8 cellular contexts compared by ENCODE assay signal in genomic region chr15:74937226-74937601, GRCh38. TPM values are rescaled to one million over a fixed set of nuclear protein-coding genes. Genes with fewer than 3 reads are reported as not detected.
DNase-seq lines count a peak whose midpoint lies in the region; ATAC-seq and TF ChIP-seq lines count a peak whose summit lies in the region.

No MANE protein-coding gene starts in this region.

- no peak for TF ChIP-seq CTCF in fibroblast of the aortic adventitia (IDR thresholded peaks at IDR 0.05; ENCODE audit: insufficient read depth, low read length)

- ATAC-seq in activated CD4-positive, alpha-beta T cell treated with anti-CD3 and anti-CD28 coated beads for 36 hours, result no peak
- ATAC-seq in HG03135 (IDR thresholded peaks at IDR 0.05; ENCODE audit: unreplicated experiment) (no peak), GM19463 (IDR thresholded peaks at IDR 0.05; ENCODE audit: unreplicated experiment) (no peak)

- H3K27me3 Mint-ChIP-seq in activated CD4-positive, alpha-beta T cell treated with anti-CD3 and anti-CD28 coated beads for 36 hours, result no peaks in the 10 kb centered on the region

- no peaks in the 10 kb centered on the region for H3K36me3 ChIP-seq in rectal smooth muscle tissue (ENCODE audit: control insufficient read depth, insufficient read depth, low read length)

- no peaks in the 10 kb centered on the region for H3K27me3 ChIP-seq in rectal smooth muscle tissue (ENCODE audit: control insufficient read depth, insufficient read depth, low read length)

- no peaks in the 10 kb centered on the region for H3K9me3 Mint-ChIP-seq in activated CD4-positive, alpha-beta T cell treated with anti-CD3 and anti-CD28 coated beads for 36 hours (ENCODE audit: low read depth)

- H3K4me3 ChIP-seq in fibroblast of the aortic adventitia (ENCODE audit: low read depth, low read length), result peak overlapping the region; percentile 87
- peak overlapping the region; percentile 87 for H3K4me3 ChIP-seq in rectal smooth muscle tissue (ENCODE audit: low read length)

- H3K27ac Mint-ChIP-seq in activated CD4-positive, alpha-beta T cell treated with anti-CD3 and anti-CD28 coated beads for 36 hours, result peak overlapping the region; percentile 86

- peaks cover 12% of the 10 kb centered on the region for H3K36me3 Mint-ChIP-seq in activated CD4-positive, alpha-beta T cell treated with anti-CD3 and anti-CD28 coated beads for 36 hours (ENCODE audit: low read depth)

- H3K4me3 Mint-ChIP-seq in activated CD4-positive, alpha-beta T cell treated with anti-CD3 and anti-CD28 coated beads for 36 hours, result peak overlapping the region; percentile 88

- DNase-seq in activated CD4-positive, alpha-beta T cell treated with anti-CD3 and anti-CD28 coated beads for 36 hours, result no peak
- DNase-seq in activated CD4-positive, alpha-beta T cell treated with anti-CD3 and anti-CD28 coated beads, Interleukin-2, amount 50 U/mL, for 48 hours, result no peak
- DNase-seq in SW480 (ENCODE audit: low spot score) (peak; percentile 34), fibroblast of the aortic adventitia (ENCODE audit: low read depth) (no peak), posterior vena cava (ENCODE audit: low spot score) (no peak)

- CTCF ChIA-PET in activated CD4-positive, alpha-beta T cell treated with anti-CD3 and anti-CD28 coated beads for 36 hours (lab: Charles Lee), result interaction anchor here (0.8 to 1.2 kb wide), 2 partner anchors 13 to 36 kb away, joined by 3 to 5 read pairs; no protein-coding TSS in a partner anchor

- peaks cover 3% of the 10 kb centered on the region for H3K4me1 ChIP-seq in rectal smooth muscle tissue (ENCODE audit: control insufficient read depth, insufficient read depth, low read length)

- POLR2A ChIA-PET in activated CD4-positive, alpha-beta T cell treated with anti-CD3 and anti-CD28 coated beads for 36 hours (lab: Charles Lee), result interaction anchor here (0.5 to 1.0 kb wide), 2 partner anchors 11 to 87 kb away, joined by 4 to 5 read pairs; no protein-coding TSS in a partner anchor

- peak overlapping the region; percentile 70 for H3K9ac ChIP-seq in rectal smooth muscle tissue (ENCODE audit: low read length)

- H3K27ac ChIP-seq in rectal smooth muscle tissue (ENCODE audit: low read depth, low read length), result peak overlapping the region; percentile 93

- intact Hi-C loops in activated CD4-positive, alpha-beta T cell treated with anti-CD3 and anti-CD28 coated beads for 36 hours (cut with DNase I, micrococcal nuclease), result loop anchor here (1.0 to 10.0 kb wide), 5 partner anchors 31 to 700 kb away; partner anchors contain the start of genes CSK (in 1 of the 2), FAM219B (in 1 of the 2) and SCAMP2 (in 1 of the 2)
- intact Hi-C loops in posterior vena cava (cut with DNase I), result no loop called here

- H3K4me1 Mint-ChIP-seq in activated CD4-positive, alpha-beta T cell treated with anti-CD3 and anti-CD28 coated beads for 36 hours, result peaks cover 33% of the 10 kb centered on the region

RNA-seq across cellular contexts. Expression of gene COX5A, which starts 0.7 kb away (rescaled TPM):
- 100 to 1,000 TPM; 313 to 319 TPM for total RNA-seq in activated CD4-positive, alpha-beta T cell treated with anti-CD3 and anti-CD28 coated beads for 36 hours
- total RNA-seq in fibroblast of the aortic adventitia (ENCODE audit: low replicate concordance) (5.3 and 63.0 TPM in 2 replicates), posterior vena cava (100 to 1,000 TPM in 1 of 2 donors, 10 to 100 TPM in 1; 90.6 to 101 TPM)

RNA-seq across cellular contexts. Expression of gene RPP25, which starts 19.4 kb away (rescaled TPM):
- total RNA-seq in activated CD4-positive, alpha-beta T cell treated with anti-CD3 and anti-CD28 coated beads for 36 hours, result 1 to 10 TPM; 5.4 to 6.2 TPM
- 4.1 and 8.8 TPM in 2 replicates for total RNA-seq in fibroblast of the aortic adventitia (ENCODE audit: low replicate concordance)
- 1 to 10 TPM; 7.5 to 9.3 TPM for total RNA-seq in posterior vena cava

RNA-seq across cellular contexts. Expression of gene FAM219B, which starts 30.6 kb away (rescaled TPM):
- 10 to 100 TPM; 39.3 to 49.7 TPM for total RNA-seq in activated CD4-positive, alpha-beta T cell treated with anti-CD3 and anti-CD28 coated beads for 36 hours
- total RNA-seq in fibroblast of the aortic adventitia (ENCODE audit: low replicate concordance) (22.7 and 35.9 TPM in 2 replicates), posterior vena cava (10 to 100 TPM; 61.5 to 81.0 TPM)

RNA-seq across cellular contexts. Expression of gene MPI, which starts 47.4 kb away (rescaled TPM):
- 10 to 100 TPM; 75.7 to 93.3 TPM for total RNA-seq in activated CD4-positive, alpha-beta T cell treated with anti-CD3 and anti-CD28 coated beads for 36 hours
- 39.7 and 48.3 TPM in 2 replicates for total RNA-seq in fibroblast of the aortic adventitia (ENCODE audit: low replicate concordance)
- total RNA-seq in posterior vena cava, result 10 to 100 TPM; 22.4 to 26.5 TPM

RNA-seq across cellular contexts. Expression of gene SCAMP5, which starts 58.1 kb away (rescaled TPM):
- 1 to 10 TPM; 3.9 to 4.5 TPM for total RNA-seq in activated CD4-positive, alpha-beta T cell treated with anti-CD3 and anti-CD28 coated beads for 36 hours
- total RNA-seq in fibroblast of the aortic adventitia (ENCODE audit: low replicate concordance) (1.1 and 2.2 TPM in 2 replicates), posterior vena cava (1 to 10 TPM; 2.4 to 2.9 TPM)

Comparison
In these comparisons a context has a peak if more than half of its experiments do, and no peak if none do; other contexts are left out.
1. intact Hi-C loops: an anchor here in activated CD4-positive, alpha-beta T cell treated with anti-CD3 and anti-CD28 coated beads for 36 hours (1.0 to 10.0 kb wide); none called in posterior vena cava.